11 cellular contexts compared by ENCODE assay signal in genomic region chr1:200129480-200129879, GRCh38.
DNase-seq lines count a peak whose midpoint lies in the region; ATAC-seq and TF ChIP-seq lines count a peak whose summit lies in the region.
"Had no signal": no experiment of that assay in that cellular context is flagged by ENCODE, and none has a peak within 500 bp of the region (broad histone marks: within the 10 kb centered on the region; RNA-seq: fewer than 3 reads in every experiment).

No MANE protein-coding gene starts in this region.

- H3K79me1 ChIP-seq in mesenchymal stem cell (replicated peaks; ENCODE audit: low read length, poor library complexity, severe bottlenecking) = no peaks in the 10 kb centered on the region

- H2AFZ ChIP-seq in OCI-LY3 (ENCODE audit: low read depth, low read length) (peak overlapping the region; percentile 10; the same call in 1 of the 2 replicates), mesenchymal stem cell (ENCODE audit: low read depth, low read length) (no peak overlapping the region)

- peak; percentile 44 for ATAC-seq in GM21515 (IDR thresholded peaks at IDR 0.05; ENCODE audit: unreplicated experiment)
- no peak for ATAC-seq in HG03520 (IDR thresholded peaks at IDR 0.05; ENCODE audit: unreplicated experiment)
- ATAC-seq: gastroesophageal sphincter, Panc1 had no signal

- H4K20me1 ChIP-seq in OCI-LY3 (ENCODE audit: insufficient read depth, low read length) = no peaks in the 10 kb centered on the region

- H3K36me3 ChIP-seq in OCI-LY3 (replicated peaks; ENCODE audit: low read depth, low read length) = no peaks in the 10 kb centered on the region
- no peaks in the 10 kb centered on the region for H3K36me3 ChIP-seq in mesenchymal stem cell (ENCODE audit: control insufficient read depth in 1 of 2, insufficient read depth in 2 of 2, low read depth in 1 of 2, low read length in 2 of 2)
- H3K36me3 ChIP-seq: gastroesophageal sphincter had no signal

- H2BK120ac ChIP-seq in mesenchymal stem cell (ENCODE audit: low read depth, low read length) = no peak overlapping the region

- H3K9ac ChIP-seq in OCI-LY3 (ENCODE audit: low read length) (no peak overlapping the region), mesenchymal stem cell (ENCODE audit: low read length) (no peak overlapping the region)

- H2BK15ac ChIP-seq in mesenchymal stem cell (ENCODE audit: low read depth, poor library complexity, severe bottlenecking) = no peak overlapping the region

- H2AK5ac ChIP-seq in mesenchymal stem cell (ENCODE audit: low read length, severe bottlenecking) = no peak overlapping the region

- DNase-seq in NCI-H2029 treated with DMSO at 0.1 percent for 48 hours (lab: John Stamatoyannopoulos, UW) = peak; percentile 13
- no peak for DNase-seq in NCI-H2029 (lab: John Stamatoyannopoulos, UW)
- DNase-seq in mesenchymal stem cell = peak; percentile 9
- DNase-seq in kidney tubule cell (ENCODE audit: low spot score) = no peak
- no peak for DNase-seq in islet precursor cell
- DNase-seq: stimulated activated CD4-positive, alpha-beta T cell treated with anti-CD3 and anti-CD28 coated beads, Interleukin-4, amount 100 ng/mL, for 1 hour had no signal

- H3K4me2 ChIP-seq in OCI-LY3 (ENCODE audit: low read length) = 0 out of 2 replicates have a peak overlapping the region, but pooled peaks have one; percentile 0
- no peak overlapping the region for H3K4me2 ChIP-seq in mesenchymal stem cell (ENCODE audit: low read length, poor library complexity, severe bottlenecking)

- H3K18ac ChIP-seq in mesenchymal stem cell (ENCODE audit: low read depth in 1 of 2, low read length in 2 of 2) = no peak overlapping the region

- H4K91ac ChIP-seq in mesenchymal stem cell (ENCODE audit: low read length) = no peak overlapping the region

- H3K79me2 ChIP-seq in OCI-LY3 (ENCODE audit: low read length) = no peaks in the 10 kb centered on the region

- H2BK5ac ChIP-seq in mesenchymal stem cell (ENCODE audit: low read depth, low read length, poor library complexity, severe bottlenecking) = no peak overlapping the region

- no peak overlapping the region for H3K23ac ChIP-seq in mesenchymal stem cell (ENCODE audit: low read length in 2 of 2)

- no peak overlapping the region for H3K4ac ChIP-seq in mesenchymal stem cell (ENCODE audit: low read depth in 1 of 2, low read length in 2 of 2)

- H3K4me3 ChIP-seq in OCI-LY3 (ENCODE audit: low read length) (no peak overlapping the region), mesenchymal stem cell (ENCODE audit: insufficient read depth in 1 of 2, low read depth in 1 of 2, low read length in 2 of 2) (no peak overlapping the region)
- H3K4me3 ChIP-seq: gastroesophageal sphincter had no signal

- no peak overlapping the region for H2BK12ac ChIP-seq in mesenchymal stem cell (ENCODE audit: low read length in 2 of 2)

- no peak for TF ChIP-seq CTCF in OCI-LY3 (IDR thresholded peaks at IDR 0.05; ENCODE audit: low read depth, low read length)

- 30% methylated on average over 3 of the region's 3 CpGs for WGBS in mesenchymal stem cell

- H3K27ac ChIP-seq in OCI-LY3 (ENCODE audit: low read length) (no peak overlapping the region), mesenchymal stem cell (ENCODE audit: low read length, poor library complexity, severe bottlenecking) (no peak overlapping the region)
- H3K27ac ChIP-seq: gastroesophageal sphincter had no signal

- H3K27me3 ChIP-seq in OCI-LY3 (ENCODE audit: low read depth, low read length) (0 out of 2 replicates have a peak, but pooled peaks cover 4% of the 10 kb centered on the region), mesenchymal stem cell (ENCODE audit: control insufficient read depth in 1 of 2, insufficient read depth in 1 of 2, low read length in 2 of 2) (peaks cover 0 to 4% of the 10 kb centered on the region in 2 experiments)
- H3K27me3 ChIP-seq: gastroesophageal sphincter had no signal

- H3K9me3 ChIP-seq in OCI-LY3 (ENCODE audit: insufficient read depth, low read length) (no peaks in the 10 kb centered on the region), mesenchymal stem cell (ENCODE audit: control insufficient read depth, low read length) (no peaks in the 10 kb centered on the region)
- H3K9me3 ChIP-seq: gastroesophageal sphincter had no signal

- no peak overlapping the region for H4K8ac ChIP-seq in mesenchymal stem cell (ENCODE audit: low read length)

- H3K14ac ChIP-seq in mesenchymal stem cell (ENCODE audit: low read length in 2 of 2) = no peak overlapping the region

- H3K4me1 ChIP-seq in OCI-LY3 (ENCODE audit: low read length) (no peaks in the 10 kb centered on the region), mesenchymal stem cell (ENCODE audit: control insufficient read depth, insufficient read depth, low read depth, low read length) (no peaks in the 10 kb centered on the region)
- H3K4me1 ChIP-seq: gastroesophageal sphincter had no signal

Comparison
In these comparisons a context has a peak if more than half of its experiments do, and no peak if none do; other contexts are left out.
1. DNase-seq: peak in NCI-H2029 treated with DMSO at 0.1 percent for 48 hours (single experiment) and mesenchymal stem cell (single experiment); none in NCI-H2029 (single experiment), kidney tubule cell (single experiment) and islet precursor cell (single experiment).